8 cellular contexts compared by ENCODE assay signal in genomic region chr17:73191443-73192218, GRCh38. TPM values are rescaled to one million over a fixed set of nuclear protein-coding genes. Genes with fewer than 3 reads are reported as not detected.
A peak's percentile ranks its signal among the peaks of the same experiment; 100 is the strongest.
DNase-seq lines count a peak whose midpoint lies in the region; ATAC-seq and TF ChIP-seq lines count a peak whose summit lies in the region.

No MANE protein-coding gene starts in this region.

- no peak overlapping the region for H3K14ac ChIP-seq in neuronal stem cell (ENCODE audit: low read length)

- H3K36me3 ChIP-seq in RWPE2 (ENCODE audit: low read depth) (peaks cover 21% of the 10 kb centered on the region), neuronal stem cell (replicated peaks in 1 of 2; ENCODE audit: control insufficient read depth in 2 of 2, insufficient read depth in 2 of 2, low read length in 2 of 2) (peaks cover 3 to 15% of the 10 kb centered on the region in 2 donors), thoracic aorta (peaks cover 2% of the 10 kb centered on the region)

- DNase-seq in CD1c-positive myeloid dendritic cell (ENCODE audit: extremely low spot score) (peak; percentile 80), LHCN-M2 (ENCODE audit: low read depth) (peak; percentile 72), RWPE2 (ENCODE audit: low spot score) (no peak), foreskin fibroblast (peak; percentile 60 to 84), neuronal stem cell (ENCODE audit: low spot score) (peak; percentile 56), thoracic aorta (ENCODE audit: low spot score) (no peak)
- DNase-seq in activated effector memory CD4-positive, alpha-beta T cell treated with Interleukin-2 at 50 U/mL for 16 hours: peak; percentile 54

- peak overlapping the region; percentile 85 for H2BK5ac ChIP-seq in neuronal stem cell (ENCODE audit: low read length)

- WGBS in neuronal stem cell (ENCODE audit: extremely low coverage in 2 of 2, insufficient read length in 2 of 2, insufficient replicate concordance in 1 of 2), 2 donors: no CpG with 5 or more reads among the region's 26 CpGs

- TF ChIP-seq CTCF in RWPE2 (IDR thresholded peaks at IDR 0.05; ENCODE audit: poor library complexity, severe bottlenecking) (peak; percentile 92), foreskin fibroblast (IDR thresholded peaks at IDR 0.05; ENCODE audit: low read depth, low read length) (peak; percentile 83), thoracic aorta (IDR thresholded peaks at IDR 0.05) (peak; percentile 67)

- H3K4me3 ChIP-seq in RWPE2 (ENCODE audit: severe bottlenecking) (peak overlapping the region; percentile 88), foreskin fibroblast (ENCODE audit: low read depth in 1 of 2, low read length in 2 of 2) (peak overlapping the region; percentile 75 to 82), neuronal stem cell (ENCODE audit: low read length in 2 of 2) (peak overlapping the region; percentile 88 to 99), thoracic aorta (peak overlapping the region; percentile 98)

- H3K9me3 ChIP-seq in RWPE2 (ENCODE audit: severe bottlenecking): no peaks in the 10 kb centered on the region
- H3K9me3 ChIP-seq in neuronal stem cell (replicated peaks in 1 of 2; ENCODE audit: control insufficient read depth in 2 of 2, insufficient read depth in 1 of 2, low read depth in 1 of 2, low read length in 2 of 2): no peaks in the 10 kb centered on the region
- no peaks in the 10 kb centered on the region for H3K9me3 ChIP-seq in thoracic aorta

- H3K23ac ChIP-seq in neuronal stem cell (ENCODE audit: low read depth, low read length, poor library complexity): no peak overlapping the region

- H3K79me1 ChIP-seq in neuronal stem cell (ENCODE audit: low read depth, low read length): no peaks in the 10 kb centered on the region

- no peak overlapping the region for H4K91ac ChIP-seq in neuronal stem cell (ENCODE audit: low read depth, low read length, poor library complexity)

- no peak overlapping the region for H3K9ac ChIP-seq in neuronal stem cell (ENCODE audit: low read depth, low read length, poor library complexity)

- H3K18ac ChIP-seq in neuronal stem cell (ENCODE audit: low read length): no peak overlapping the region

- H2BK15ac ChIP-seq in neuronal stem cell (ENCODE audit: low read length): no peak overlapping the region

- H3K27ac ChIP-seq in RWPE2 (ENCODE audit: poor library complexity, severe bottlenecking) (peak overlapping the region; percentile 92), neuronal stem cell (replicated peaks; ENCODE audit: low read length) (peak overlapping the region; percentile 92), thoracic aorta (peak overlapping the region; percentile 65 to 82)

- peak overlapping the region; percentile 99 for H2AFZ ChIP-seq in neuronal stem cell (ENCODE audit: low read length)

- H3K4me2 ChIP-seq in neuronal stem cell (ENCODE audit: insufficient read depth, low read length, poor library complexity, severe bottlenecking): peak overlapping the region; percentile 73

- ATAC-seq in GM19468 (IDR thresholded peaks at IDR 0.05; ENCODE audit: extremely low read depth, unreplicated experiment): peak; percentile 25
- 0 out of 3 replicates have a peak, but pooled peaks have one; percentile 18 for ATAC-seq in RWPE2 (ENCODE audit: low read depth)
- ATAC-seq in thoracic aorta (ENCODE audit: insufficient number of reproducible peaks, low FRiP score, low read depth): no peak

- H2BK12ac ChIP-seq in neuronal stem cell (ENCODE audit: low read length): no peak overlapping the region

- no peak overlapping the region for H4K8ac ChIP-seq in neuronal stem cell (ENCODE audit: low read depth, low read length)

- no peak overlapping the region for H2BK120ac ChIP-seq in neuronal stem cell (ENCODE audit: low read depth, low read length)

- H3K4me1 ChIP-seq in RWPE2 (ENCODE audit: insufficient read depth, poor library complexity, severe bottlenecking) (peaks cover 7% of the 10 kb centered on the region), neuronal stem cell (ENCODE audit: control insufficient read depth in 2 of 2, insufficient read depth in 1 of 2, low read depth in 1 of 2, low read length in 2 of 2) (peaks cover 0 to 4% of the 10 kb centered on the region in 2 donors), thoracic aorta (ENCODE audit: control insufficient read depth in 1 of 2, low read depth in 2 of 2) (peaks cover 11 to 19% of the 10 kb centered on the region in 2 donors)

- no peaks in the 10 kb centered on the region for H3K27me3 ChIP-seq in RWPE2 (ENCODE audit: insufficient read depth, poor library complexity, severe bottlenecking)
- no peaks in the 10 kb centered on the region for H3K27me3 ChIP-seq in neuronal stem cell (ENCODE audit: control insufficient read depth in 3 of 3, insufficient read depth in 3 of 3, low read depth in 1 of 3, low read length in 3 of 3)
- no peaks in the 10 kb centered on the region for H3K27me3 ChIP-seq in thoracic aorta (replicated peaks; ENCODE audit: insufficient read depth)

- no peak overlapping the region for H2AK5ac ChIP-seq in neuronal stem cell (ENCODE audit: low read depth, low read length)

- H3K4ac ChIP-seq in neuronal stem cell (ENCODE audit: low read length): no peak overlapping the region

RNA-seq across cellular contexts. Expression of gene COG1, which starts 1.2 kb away (rescaled TPM):
- total RNA-seq in LHCN-M2 (2014; rRNA removed) (21.7 and 25.3 TPM in 2 replicates), thoracic aorta (10 to 100 TPM; 32.1 to 34.1 TPM)
- polyA plus RNA-seq in LHCN-M2 (2012): 34.4 TPM
- polyA plus RNA-seq in neuronal stem cell (2013, experiment 1 of 2): 22.7 TPM
- polyA plus RNA-seq in neuronal stem cell (2013, experiment 2 of 2): 25.4 TPM

RNA-seq across cellular contexts. Expression of gene SSTR2, which starts 26.8 kb away (rescaled TPM):
- total RNA-seq in LHCN-M2 (2014; rRNA removed) (under 0.01 TPM in 1 of 2 replicates, not detected in the other), thoracic aorta (1 to 10 TPM in 1 of 2 donors, under 1 TPM in 1; 0.41 to 2.9 TPM)
- 0.02 TPM for polyA plus RNA-seq in LHCN-M2 (2012)
- 0.45 TPM for polyA plus RNA-seq in neuronal stem cell (2013, experiment 1 of 2)
- 0.50 TPM for polyA plus RNA-seq in neuronal stem cell (2013, experiment 2 of 2)

Comparison
In these comparisons a context has a peak if more than half of its experiments do, and no peak if none do; other contexts are left out.
1. DNase-seq: peak in CD1c-positive myeloid dendritic cell (single experiment), LHCN-M2 (single experiment), activated effector memory CD4-positive, alpha-beta T cell treated with Interleukin-2 at 50 U/mL for 16 hours (single experiment), foreskin fibroblast (2 of 2) and neuronal stem cell (single experiment); none in RWPE2 (single experiment) and thoracic aorta (single experiment).
2. Peak in every context shown above with its lines, with median percentiles within 50 percentile points of each other: H3K27ac ChIP-seq, H3K4me3 ChIP-seq and CTCF ChIP-seq.